Comparison of ENCODE assay signal across 33 cellular contexts in genomic region chr2:88216641-88217040, GRCh38.
"Had no signal": no experiment of that assay in that cellular context is flagged by ENCODE, and none has a peak within 500 bp of the region (broad histone marks: within the 10 kb centered on the region; RNA-seq: fewer than 3 reads in every experiment).

No MANE protein-coding gene starts in this region.

- ATAC-seq: activated CD4-positive, CD25-positive, alpha-beta regulatory T cell treated with anti-CD3 and anti-CD28 coated beads, Interleukin-2, amount 50 U/mL, for 24 hours; activated naive CD8-positive, alpha-beta T cell treated with anti-CD3 and anti-CD28 coated beads, Interleukin-2, amount 50 U/mL, for 24 hours; body of pancreas; esophagus mucosa; T-helper 17 cell had no signal

- H3K27ac ChIP-seq: adrenal gland, body of pancreas, WERI-Rb-1 had no signal

- H3K36me3 ChIP-seq: adrenal gland, WERI-Rb-1 had no signal

- FAIRE-seq: colon, frontal cortex had no signal

- DNase-seq: activated B cell treated with CpG ODN at 0.5 μM for 24 hours; activated CD4-positive, alpha-beta memory T cell treated with anti-CD3 and anti-CD28 coated beads for 36 hours; activated CD4-positive, alpha-beta T cell treated with anti-CD3 and anti-CD28 coated beads for 48 hours; activated CD4-positive, alpha-beta T cell treated with anti-CD3 and anti-CD28 coated beads, Interleukin-2, amount 50 U/mL, for 1 hour; activated CD8-positive, alpha-beta memory T cell treated with anti-CD3 and anti-CD28 coated beads, Interleukin-2, amount 50 U/mL, for 4 hours; activated effector memory CD4-positive, alpha-beta T cell treated with anti-CD3 and anti-CD28 coated beads, Interleukin-2, amount 50 U/mL, for 16 hours; activated naive CD4-positive, alpha-beta T cell treated with anti-CD3 and anti-CD28 coated beads for 36 hours; activated naive CD8-positive, alpha-beta T cell treated with anti-CD3 and anti-CD28 coated beads for 36 hours; activated naive CD8-positive, alpha-beta T cell treated with anti-CD3 and anti-CD28 coated beads, Interleukin-2, amount 50 U/mL, for 24 hours; activated T-cell treated with anti-CD3 and anti-CD28 coated beads, Interleukin-2, amount 50 U/mL, for 1 hour; activated T-cell treated with anti-CD3 and anti-CD28 coated beads, Interleukin-2, amount 50 U/mL, for 48 hours; adrenal gland; amygdala; aorta; body of pancreas; caudate nucleus; cortex of kidney; dermis blood vessel endothelial cell; effector CD8-positive, alpha-beta T cell; foreskin fibroblast; head of caudate nucleus; T-helper 1 cell; T-helper 17 cell; T1000; WERI-Rb-1 had no signal

- H3K4me3 Mint-ChIP-seq: activated B cell treated with CpG ODN at 0.5 μM for 24 hours; activated CD4-positive, alpha-beta memory T cell treated with anti-CD3 and anti-CD28 coated beads for 36 hours; activated naive CD4-positive, alpha-beta T cell treated with anti-CD3 and anti-CD28 coated beads for 36 hours; activated naive CD4-positive, alpha-beta T cell treated with anti-CD3 and anti-CD28 coated beads, Interleukin-2, amount 50 U/mL, for 24 hours; activated naive CD8-positive, alpha-beta T cell treated with anti-CD3 and anti-CD28 coated beads for 36 hours; activated naive CD8-positive, alpha-beta T cell treated with anti-CD3 and anti-CD28 coated beads, Interleukin-2, amount 50 U/mL, for 24 hours; activated T-helper 1 cell treated with anti-CD3 and anti-CD28 coated beads, Interleukin-12 subunit alpha, Interleukin-12 subunit beta, Interleukin-2, Interleukin-4 antibody, amounts not matched to agents 30 ng/mL and 10 ng/mL and 1 ng/mL, durations not matched to agents 14 hours and 24 hours and 36 hours; T-helper 17 cell; T-helper 2 cell treated with Interferon-gamma antibody and Interleukin-4, amounts not matched to agents 5 μg/mL and 100 μg/mL, for 36 hours had no signal

- H3K27me3 ChIP-seq: adrenal gland, body of pancreas had no signal

- H3K9me3 Mint-ChIP-seq: activated CD4-positive, alpha-beta memory T cell treated with anti-CD3 and anti-CD28 coated beads for 36 hours; activated naive CD4-positive, alpha-beta T cell treated with anti-CD3 and anti-CD28 coated beads for 36 hours; activated naive CD4-positive, alpha-beta T cell treated with anti-CD3 and anti-CD28 coated beads, Interleukin-2, amount 50 U/mL, for 24 hours; activated naive CD8-positive, alpha-beta T cell treated with anti-CD3 and anti-CD28 coated beads for 36 hours; activated naive CD8-positive, alpha-beta T cell treated with anti-CD3 and anti-CD28 coated beads, Interleukin-2, amount 50 U/mL, for 24 hours; activated T-helper 1 cell treated with anti-CD3 and anti-CD28 coated beads, Interleukin-12 subunit alpha, Interleukin-12 subunit beta, Interleukin-2, Interleukin-4 antibody, amounts not matched to agents 30 ng/mL and 10 ng/mL and 1 ng/mL, durations not matched to agents 14 hours and 24 hours and 36 hours; activated T-helper 2 cell treated with anti-CD3 and anti-CD28 coated beads, Interferon-gamma antibody, Interleukin-2, Interleukin-4, amounts not matched to agents 10 μg/mL and 5 μg/mL and 100 μg/mL, durations not matched to agents 14 hours and 24 hours and 36 hours; T-helper 2 cell treated with Interferon-gamma antibody and Interleukin-4, amounts not matched to agents 5 μg/mL and 100 μg/mL, for 36 hours had no signal

- H3K4me1 ChIP-seq: adrenal gland, body of pancreas had no signal

- H3K9me3 ChIP-seq: adrenal gland, body of pancreas had no signal

- H3K27ac Mint-ChIP-seq: activated B cell treated with CpG ODN at 0.5 μM for 24 hours; activated CD4-positive, alpha-beta memory T cell treated with anti-CD3 and anti-CD28 coated beads for 36 hours; activated naive CD4-positive, alpha-beta T cell treated with anti-CD3 and anti-CD28 coated beads for 36 hours; activated naive CD4-positive, alpha-beta T cell treated with anti-CD3 and anti-CD28 coated beads, Interleukin-2, amount 50 U/mL, for 24 hours; activated naive CD8-positive, alpha-beta T cell treated with anti-CD3 and anti-CD28 coated beads for 36 hours; activated naive CD8-positive, alpha-beta T cell treated with anti-CD3 and anti-CD28 coated beads, Interleukin-2, amount 50 U/mL, for 24 hours; activated T-helper 1 cell treated with anti-CD3 and anti-CD28 coated beads, Interleukin-12 subunit alpha, Interleukin-12 subunit beta, Interleukin-2, Interleukin-4 antibody, amounts not matched to agents 30 ng/mL and 10 ng/mL and 1 ng/mL, durations not matched to agents 14 hours and 24 hours and 36 hours; activated T-helper 2 cell treated with anti-CD3 and anti-CD28 coated beads, Interferon-gamma antibody, Interleukin-2, Interleukin-4, amounts not matched to agents 10 μg/mL and 5 μg/mL and 100 μg/mL, durations not matched to agents 14 hours and 24 hours and 36 hours; T-helper 17 cell; T-helper 2 cell treated with Interferon-gamma antibody and Interleukin-4, amounts not matched to agents 5 μg/mL and 100 μg/mL, for 36 hours had no signal

- H3K4me3 ChIP-seq: adrenal gland, body of pancreas had no signal

- H3K36me3 Mint-ChIP-seq: activated CD4-positive, alpha-beta memory T cell treated with anti-CD3 and anti-CD28 coated beads for 36 hours; activated naive CD4-positive, alpha-beta T cell treated with anti-CD3 and anti-CD28 coated beads, Interleukin-2, amount 50 U/mL, for 24 hours; activated naive CD8-positive, alpha-beta T cell treated with anti-CD3 and anti-CD28 coated beads for 36 hours had no signal

- H3K4me1 Mint-ChIP-seq: activated B cell treated with CpG ODN at 0.5 μM for 24 hours; activated naive CD4-positive, alpha-beta T cell treated with anti-CD3 and anti-CD28 coated beads, Interleukin-2, amount 50 U/mL, for 24 hours; activated naive CD8-positive, alpha-beta T cell treated with anti-CD3 and anti-CD28 coated beads for 36 hours; activated naive CD8-positive, alpha-beta T cell treated with anti-CD3 and anti-CD28 coated beads, Interleukin-2, amount 50 U/mL, for 24 hours had no signal
